ENCODE assay signal across 23 cellular contexts in genomic region chr2:169705927-169706326, GRCh38. TPM values are rescaled to one million over a fixed set of nuclear protein-coding genes. Genes with fewer than 3 reads are reported as not detected.
DNase-seq lines count a peak whose midpoint lies in the region; ATAC-seq and TF ChIP-seq lines count a peak whose summit lies in the region.
"Had no signal": no experiment of that assay in that cellular context is flagged by ENCODE, and none has a peak within 500 bp of the region (broad histone marks: within the 10 kb centered on the region; RNA-seq: fewer than 3 reads in every experiment).

No MANE protein-coding gene starts in this region.

- H3K4me1 Mint-ChIP-seq in activated naive CD4-positive, alpha-beta T cell treated with anti-CD3 and anti-CD28 coated beads for 36 hours (ENCODE audit: low read depth): no peaks in the 10 kb centered on the region
- H3K4me1 Mint-ChIP-seq in activated T-helper 17 cell treated with anti-CD3 and anti-CD28 coated beads, Interleukin-2, amount 50 U/mL, for 72 hours: no peaks in the 10 kb centered on the region
- H3K4me1 Mint-ChIP-seq: stimulated activated memory B cell treated with anti-CD40 and anti-IgM and Interleukin-4, amounts not matched to agents 10 μg/mL and 1 μg/mL and 100 μg/mL, for 72 hours had no signal

- no peak overlapping the region for H3K27ac Mint-ChIP-seq in activated naive CD4-positive, alpha-beta T cell treated with anti-CD3 and anti-CD28 coated beads for 36 hours
- H3K27ac Mint-ChIP-seq in activated T-helper 17 cell treated with anti-CD3 and anti-CD28 coated beads, Interleukin-2, amount 50 U/mL, for 72 hours: no peak overlapping the region
- H3K27ac Mint-ChIP-seq: stimulated activated memory B cell treated with anti-CD40 and anti-IgM and Interleukin-4, amounts not matched to agents 10 μg/mL and 1 μg/mL and 100 μg/mL, for 72 hours had no signal

- DNase-seq in NCI-H2196 (lab: John Stamatoyannopoulos, UW; ENCODE audit: unreplicated experiment) (peak; percentile 24), NCI-H2196 treated with DMSO at 0.1 percent for 48 hours (lab: John Stamatoyannopoulos, UW; ENCODE audit: unreplicated experiment) (no peak), fibroblast of pulmonary artery (ENCODE audit: low read depth) (peak; percentile 81), sciatic nerve (ENCODE audit: low spot score) (no peak), RKO (ENCODE audit: low spot score) (no peak)
- DNase-seq in activated naive CD4-positive, alpha-beta T cell treated with anti-CD3 and anti-CD28 coated beads for 36 hours: no peak
- DNase-seq: activated CD4-positive, alpha-beta T cell treated with anti-CD3 and anti-CD28 coated beads, Interleukin-2, amount 50 U/mL, for 4 hours; activated gamma-delta T cell; amniotic stem cell; DMS 273 treated with DMSO at 0.1 percent for 48 hours; NCI-H1417 treated with DMSO at 0.1 percent for 48 hours; NCI-H2171; NCI-H748 treated with DMSO at 0.1 percent for 48 hours; SHP77 treated with DMSO at 0.1 percent for 48 hours; stimulated activated CD4-positive, alpha-beta T cell treated with anti-CD3 and anti-CD28 coated beads, Interleukin-15, amount 100 ng/mL, for 24 hours; tibial artery had no signal

- no peak overlapping the region for H3K4me3 Mint-ChIP-seq in activated naive CD4-positive, alpha-beta T cell treated with anti-CD3 and anti-CD28 coated beads for 36 hours
- H3K4me3 Mint-ChIP-seq in activated T-helper 17 cell treated with anti-CD3 and anti-CD28 coated beads, Interleukin-2, amount 50 U/mL, for 72 hours: no peak overlapping the region
- H3K4me3 Mint-ChIP-seq: stimulated activated memory B cell treated with anti-CD40 and anti-IgM and Interleukin-4, amounts not matched to agents 10 μg/mL and 1 μg/mL and 100 μg/mL, for 72 hours had no signal

- intact Hi-C loops in sciatic nerve (cut with DNase I): no loop called here
- intact Hi-C loops in activated naive CD4-positive, alpha-beta T cell treated with anti-CD3 and anti-CD28 coated beads for 36 hours (cut with micrococcal nuclease): no loop called here

- H3K27me3 Mint-ChIP-seq in activated naive CD4-positive, alpha-beta T cell treated with anti-CD3 and anti-CD28 coated beads for 36 hours (ENCODE audit: low read depth): no peaks in the 10 kb centered on the region
- no peaks in the 10 kb centered on the region for H3K27me3 Mint-ChIP-seq in activated T-helper 17 cell treated with anti-CD3 and anti-CD28 coated beads, Interleukin-2, amount 50 U/mL, for 72 hours
- H3K27me3 Mint-ChIP-seq: stimulated activated memory B cell treated with anti-CD40 and anti-IgM and Interleukin-4, amounts not matched to agents 10 μg/mL and 1 μg/mL and 100 μg/mL, for 72 hours had no signal

- no peak overlapping the region for H3K4me3 ChIP-seq in fibroblast of pulmonary artery (replicated peaks; ENCODE audit: low read depth, low read length)
- H3K4me3 ChIP-seq: gastroesophageal sphincter, HAP-1, tibial artery had no signal

- CTCF ChIA-PET in activated naive CD4-positive, alpha-beta T cell treated with anti-CD3 and anti-CD28 coated beads for 36 hours (lab: Charles Lee): no interaction called here

- no peak for TF ChIP-seq CTCF in fibroblast of pulmonary artery (IDR thresholded peaks at IDR 0.05; ENCODE audit: low read length, missing control alignments)

- H3K36me3 Mint-ChIP-seq in activated naive CD4-positive, alpha-beta T cell treated with anti-CD3 and anti-CD28 coated beads for 36 hours (ENCODE audit: low read depth): peaks cover 4% of the 10 kb centered on the region
- H3K36me3 Mint-ChIP-seq in activated T-helper 17 cell treated with anti-CD3 and anti-CD28 coated beads, Interleukin-2, amount 50 U/mL, for 72 hours (ENCODE audit: low read depth): peaks cover 3% of the 10 kb centered on the region

- ATAC-seq in SK-N-SH treated with all-trans-retinoic acid at 6 μM for 48 hours (peak; percentile 82), sciatic nerve (peak; percentile 74)
- ATAC-seq in activated T-helper 17 cell treated with anti-CD3 and anti-CD28 coated beads, Interleukin-2, amount 50 U/mL, for 72 hours (replicated peaks): no peak
- ATAC-seq: gastroesophageal sphincter; stimulated activated memory B cell treated with anti-CD40 and anti-IgM and Interleukin-4, amounts not matched to agents 10 μg/mL and 1 μg/mL and 100 μg/mL, for 72 hours had no signal

- H3K9me3 Mint-ChIP-seq in activated naive CD4-positive, alpha-beta T cell treated with anti-CD3 and anti-CD28 coated beads for 36 hours: no peaks in the 10 kb centered on the region
- H3K9me3 Mint-ChIP-seq in activated T-helper 17 cell treated with anti-CD3 and anti-CD28 coated beads, Interleukin-2, amount 50 U/mL, for 72 hours: no peaks in the 10 kb centered on the region
- H3K9me3 Mint-ChIP-seq: stimulated activated memory B cell treated with anti-CD40 and anti-IgM and Interleukin-4, amounts not matched to agents 10 μg/mL and 1 μg/mL and 100 μg/mL, for 72 hours had no signal

TF ChIP-seq in SK-N-SH treated with all-trans-retinoic acid at 6 μM for 48 hours, 23 proteins besides CTCF, POLR2A, EP300 and RAD21:
- TF ChIP-seq ISL1 (CRISPR knock-in tag; IDR thresholded peaks at IDR 0.05): peak; percentile 97
- TF ChIP-seq, protein P1, sequence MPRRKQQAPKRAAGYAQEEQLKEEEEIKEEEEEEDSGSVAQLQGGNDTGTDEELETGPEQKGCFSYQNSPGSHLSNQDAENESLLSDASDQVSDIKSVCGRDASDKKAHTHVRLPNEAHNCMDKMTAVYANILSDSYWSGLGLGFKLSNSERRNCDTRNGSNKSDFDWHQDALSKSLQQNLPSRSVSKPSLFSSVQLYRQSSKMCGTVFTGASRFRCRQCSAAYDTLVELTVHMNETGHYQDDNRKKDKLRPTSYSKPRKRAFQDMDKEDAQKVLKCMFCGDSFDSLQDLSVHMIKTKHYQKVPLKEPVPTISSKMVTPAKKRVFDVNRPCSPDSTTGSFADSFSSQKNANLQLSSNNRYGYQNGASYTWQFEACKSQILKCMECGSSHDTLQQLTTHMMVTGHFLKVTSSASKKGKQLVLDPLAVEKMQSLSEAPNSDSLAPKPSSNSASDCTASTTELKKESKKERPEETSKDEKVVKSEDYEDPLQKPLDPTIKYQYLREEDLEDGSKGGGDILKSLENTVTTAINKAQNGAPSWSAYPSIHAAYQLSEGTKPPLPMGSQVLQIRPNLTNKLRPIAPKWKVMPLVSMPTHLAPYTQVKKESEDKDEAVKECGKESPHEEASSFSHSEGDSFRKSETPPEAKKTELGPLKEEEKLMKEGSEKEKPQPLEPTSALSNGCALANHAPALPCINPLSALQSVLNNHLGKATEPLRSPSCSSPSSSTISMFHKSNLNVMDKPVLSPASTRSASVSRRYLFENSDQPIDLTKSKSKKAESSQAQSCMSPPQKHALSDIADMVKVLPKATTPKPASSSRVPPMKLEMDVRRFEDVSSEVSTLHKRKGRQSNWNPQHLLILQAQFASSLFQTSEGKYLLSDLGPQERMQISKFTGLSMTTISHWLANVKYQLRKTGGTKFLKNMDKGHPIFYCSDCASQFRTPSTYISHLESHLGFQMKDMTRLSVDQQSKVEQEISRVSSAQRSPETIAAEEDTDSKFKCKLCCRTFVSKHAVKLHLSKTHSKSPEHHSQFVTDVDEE (CRISPR knock-in tag; IDR thresholded peaks at IDR 0.05): no peak
- peak; percentile 74 for TF ChIP-seq TCF4 (CRISPR knock-in tag; IDR thresholded peaks at IDR 0.05; ENCODE audit: borderline replicate concordance)
- peak; percentile 72; the same call in 1 of the 2 replicates for TF ChIP-seq CREB5 (CRISPR knock-in tag; IDR thresholded peaks at IDR 0.05; ENCODE audit: low read depth)
- TF ChIP-seq ZNF565 (CRISPR knock-in tag; conservative IDR thresholded peaks at IDR 0.05; ENCODE audit: low read depth): no peak
- peak; percentile 41; the same call in 1 of the 2 replicates for TF ChIP-seq CSRNP3 (CRISPR knock-in tag; IDR thresholded peaks at IDR 0.05)

RNA-seq across cellular contexts. Expression of gene PHOSPHO2, which starts 11.7 kb away (rescaled TPM):
- total RNA-seq in sciatic nerve: 8.5 TPM
- 1 to 10 TPM; 1.2 TPM for total RNA-seq in activated naive CD4-positive, alpha-beta T cell treated with anti-CD3 and anti-CD28 coated beads for 36 hours
- 1 to 10 TPM; 2.9 to 4.3 TPM for total RNA-seq in activated T-helper 17 cell treated with anti-CD3 and anti-CD28 coated beads, Interleukin-2, amount 50 U/mL, for 72 hours

RNA-seq across cellular contexts. Expression of gene CFAP210, which starts 11.7 kb away (rescaled TPM):
- total RNA-seq in sciatic nerve: 0.40 TPM
- total RNA-seq in activated naive CD4-positive, alpha-beta T cell treated with anti-CD3 and anti-CD28 coated beads for 36 hours: not detected
- not detected for total RNA-seq in activated T-helper 17 cell treated with anti-CD3 and anti-CD28 coated beads, Interleukin-2, amount 50 U/mL, for 72 hours
- total RNA-seq: gastroesophageal sphincter; OCI-LY7; T-helper 1 cell treated with Interleukin-12 subunit alpha and Interleukin-12 subunit beta and Interleukin-4 antibody, amounts not matched to agents 30 ng/mL and 1 ng/mL, for 36 hours had no signal

RNA-seq across cellular contexts. Expression of gene KLHL23, which starts 27.7 kb away (rescaled TPM):
- 8.7 TPM for total RNA-seq in sciatic nerve
- total RNA-seq in activated naive CD4-positive, alpha-beta T cell treated with anti-CD3 and anti-CD28 coated beads for 36 hours: 1 to 10 TPM; 2.7 to 3.0 TPM
- total RNA-seq in activated T-helper 17 cell treated with anti-CD3 and anti-CD28 coated beads, Interleukin-2, amount 50 U/mL, for 72 hours: 10 to 100 TPM in 1 of 2 donors, 1 to 10 TPM in 1; 3.2 to 10.4 TPM

Comparison
In these comparisons a context has a peak if more than half of its experiments do, and no peak if none do; other contexts are left out.
1. DNase-seq: peak in NCI-H2196 (single experiment) and fibroblast of pulmonary artery (single experiment); none in NCI-H2196 treated with DMSO at 0.1 percent for 48 hours (single experiment), sciatic nerve (single experiment), activated naive CD4-positive, alpha-beta T cell treated with anti-CD3 and anti-CD28 coated beads for 36 hours (single experiment) and RKO (single experiment).